In genomic region chr3:135987647-135988046, GRCh38 we compare ENCODE assay signal across 19 cellular contexts.
"Had no signal": no experiment of that assay in that cellular context is flagged by ENCODE, and none has a peak within 500 bp of the region (broad histone marks: within the 10 kb centered on the region; RNA-seq: fewer than 3 reads in every experiment).

No MANE protein-coding gene starts in this region.

- H3K4me2 ChIP-seq: neural progenitor cell had no signal

- ATAC-seq: activated naive CD4-positive, alpha-beta T cell treated with anti-CD3 and anti-CD28 coated beads, Interleukin-2, amount 50 U/mL, for 72 hours; activated T-helper 17 cell treated with anti-CD3 and anti-CD28 coated beads, Interleukin-2, amount 50 U/mL, for 72 hours; naive thymus-derived CD8-positive, alpha-beta T cell had no signal

- DNase-seq: activated CD8-positive, alpha-beta memory T cell treated with anti-CD3 and anti-CD28 coated beads for 24 hours; activated CD8-positive, alpha-beta memory T cell treated with anti-CD3 and anti-CD28 coated beads, Interleukin-2, amount 50 U/mL, for 4 hours; activated T-cell treated with anti-CD3 and anti-CD28 coated beads, Interleukin-2, amount 50 U/mL, for 24 hours; aorta; effector memory CD4-positive, alpha-beta T cell; glutamatergic neuron; hypothalamus; lower lobe of right lung; naive thymus-derived CD8-positive, alpha-beta T cell; retina; spleen; stimulated activated CD4-positive, alpha-beta T cell treated with anti-CD3 and anti-CD28 coated beads, Interleukin-4, amount 100 ng/mL, for 1 hour; stimulated activated naive CD4-positive, alpha-beta T cell; testis; trophoblast cell had no signal

- H3K9ac ChIP-seq: neural progenitor cell had no signal

- H3K36me3 ChIP-seq: lower lobe of right lung, neural progenitor cell, spleen, vagina had no signal

- H3K4me3 ChIP-seq: lower lobe of right lung, neural progenitor cell, spleen, testis, vagina had no signal

- H3K27ac ChIP-seq: lower lobe of right lung, neural progenitor cell, spleen, testis, vagina had no signal

- H3K4me1 ChIP-seq: lower lobe of right lung, neural progenitor cell, spleen, testis had no signal

- H3K27me3 ChIP-seq: neural progenitor cell, spleen, testis, vagina had no signal

- H3K9me3 ChIP-seq: lower lobe of right lung, spleen, testis, vagina had no signal
